In genomic region chr4:138992676-138993075, GRCh38 we compare ENCODE assay signal across 17 cellular contexts. TPM values are rescaled to one million over a fixed set of nuclear protein-coding genes. Genes with fewer than 3 reads are reported as not detected.
DNase-seq lines count a peak whose midpoint lies in the region; ATAC-seq, FAIRE-seq and TF ChIP-seq lines count a peak whose summit lies in the region.
"Had no signal": no experiment of that assay in that cellular context is flagged by ENCODE, and none has a peak within 500 bp of the region (broad histone marks: within the 10 kb centered on the region; RNA-seq: fewer than 3 reads in every experiment).

No MANE protein-coding gene starts in this region.

- H3K4me2 ChIP-seq in GM12878 (ENCODE audit: control insufficient read depth, insufficient read depth) = no peak overlapping the region
- H3K4me2 ChIP-seq: BLaER1, GM23338 had no signal

- H3K9me3 ChIP-seq in GM12878 (replicated peaks; ENCODE audit: control insufficient read depth, insufficient read depth, low read length) = no peaks in the 10 kb centered on the region
- H3K9me3 ChIP-seq in sigmoid colon = no peaks in the 10 kb centered on the region
- H3K9me3 ChIP-seq: BLaER1, Caco-2 had no signal

- TF ChIP-seq EP300 in GM12878 (IDR thresholded peaks at IDR 0.05; ENCODE audit: borderline replicate concordance in 1 of 2, control insufficient read depth in 1 of 2, low read depth in 2 of 2, low read length in 2 of 2) (no peak), sigmoid colon (IDR thresholded peaks at IDR 0.05) (no peak)

- no peak overlapping the region for H2AFZ ChIP-seq in GM12878 (ENCODE audit: control insufficient read depth, low read depth, low read length)
- H2AFZ ChIP-seq: GM23338 had no signal

- H3K4me1 ChIP-seq in GM12878 (ENCODE audit: control insufficient read depth, insufficient read depth, low read length) (no peaks in the 10 kb centered on the region), sigmoid colon (no peaks in the 10 kb centered on the region)
- H3K4me1 ChIP-seq: BLaER1, Caco-2 had no signal

- no peak overlapping the region for H3K4me3 ChIP-seq in GM12878
- H3K4me3 ChIP-seq in sigmoid colon = no peak overlapping the region
- H3K4me3 ChIP-seq: BLaER1, GM23338 had no signal

- H3K79me2 ChIP-seq in GM12878 (ENCODE audit: control insufficient read depth, insufficient read depth, low read length) = no peaks in the 10 kb centered on the region

- no peaks in the 10 kb centered on the region for H4K20me1 ChIP-seq in GM12878 (ENCODE audit: control insufficient read depth, insufficient read depth)
- H4K20me1 ChIP-seq: BLaER1 had no signal

- no peak overlapping the region for H3K9ac ChIP-seq in GM12878 (ENCODE audit: control insufficient read depth, insufficient read depth, low read length)
- H3K9ac ChIP-seq: BLaER1 had no signal

- H3K27ac ChIP-seq in GM12878 (ENCODE audit: control insufficient read depth, insufficient read depth) (no peak overlapping the region), sigmoid colon (no peak overlapping the region)
- H3K27ac ChIP-seq: 22Rv1, BLaER1 had no signal

- POLR2A ChIA-PET in GM12878 (lab: Charles Lee) = interaction anchor here (0.6 kb wide), 1 partner anchor 10 kb away, joined by 4 read pairs; no protein-coding TSS in a partner anchor

- intact Hi-C loops in GM12878 (cut with micrococcal nuclease; ENCODE audit: unreplicated experiment) (no loop called here), sigmoid colon (cut with DNase I) (no loop called here)

- H3K27me3 ChIP-seq in GM12878 (replicated peaks in 1 of 2; ENCODE audit: control insufficient read depth in 2 of 2, insufficient read depth in 2 of 2, low read length in 1 of 2) (no peaks in the 10 kb centered on the region; a peak in 1 of 4 replicates), sigmoid colon (no peaks in the 10 kb centered on the region)
- H3K27me3 ChIP-seq: BLaER1 had no signal

- TF ChIP-seq CTCF in GM12878 (IDR thresholded peaks at IDR 0.05 in 2 of 3, conservative IDR thresholded peaks at IDR 0.05 in 1 of 3; ENCODE audit: control insufficient read depth in 2 of 3, extremely low read depth in 1 of 3, insufficient read depth in 1 of 3, low read depth in 3 of 3, low read length in 3 of 3) (no peak), sigmoid colon (IDR thresholded peaks at IDR 0.05) (no peak)

- ATAC-seq in GM12878 = peak; percentile 46
- no peak for ATAC-seq in HG02763 (IDR thresholded peaks at IDR 0.05; ENCODE audit: unreplicated experiment)
- ATAC-seq: GM23338 had no signal

- TF ChIP-seq POLR2A in GM12878 (IDR thresholded peaks at IDR 0.05; ENCODE audit: low read depth, low read length) = no peak
- no peak for TF ChIP-seq POLR2A in sigmoid colon (IDR thresholded peaks at IDR 0.05)

- no TSS peak for BruUV-seq in GM12878 (replicated peaks; lab: Mats Ljungman, UMichigan)

- SMC1A ChIA-PET in GM12878 (lab: Charles Lee; ENCODE audit: uncharacterized antibody, unreplicated experiment) = interaction anchor here (1.4 kb wide), 1 partner anchor 21 kb away, joined by 4 read pairs; no protein-coding TSS in a partner anchor

- in situ Hi-C loops in KBM-7 (cut with MboI; ENCODE audit: low pct_unique_long_range_greater_than_20kb, low sequenced_read_pairs) = no loop called here
- in situ Hi-C loops in GM12878 (cut with MboI) = no loop called here

- no peaks in the 10 kb centered on the region for H3K36me3 ChIP-seq in GM12878 (ENCODE audit: control insufficient read depth in 2 of 2, insufficient read depth in 2 of 2, low read length in 1 of 2)
- no peaks in the 10 kb centered on the region for H3K36me3 ChIP-seq in sigmoid colon
- H3K36me3 ChIP-seq: BLaER1 had no signal

- RAD21 ChIA-PET in GM12878 (lab: Charles Lee; ENCODE audit: unreplicated experiment) = no interaction called here

- no peak for TF ChIP-seq RAD21 in GM12878 (IDR thresholded peaks at IDR 0.05; ENCODE audit: insufficient read depth, low read depth, low read length)

- WGBS in GM12878 (ENCODE audit: insufficient coverage, insufficient replicate concordance, low lambda C conversion rate, missing lambda C conversion rate) = 47% methylated on average over 2 of the region's 2 CpGs
- 77 to 98% methylated on average over 2 of the region's 2 CpGs for WGBS in sigmoid colon, 2 donors

- DNase-seq in DMS 273 (lab: John Stamatoyannopoulos, UW; ENCODE audit: unreplicated experiment) (peak; percentile 1), DMS 273 treated with DMSO at 0.1 percent for 48 hours (lab: John Stamatoyannopoulos, UW) (no peak), KBM-7 (peak; percentile 10), GM12878 (ENCODE audit: low read depth, low spot score) (no peak), sigmoid colon (peak; percentile 43), dermis blood vessel endothelial cell (no peak)
- DNase-seq in activated CD4-positive, alpha-beta T cell treated with anti-CD3 and anti-CD28 coated beads, Interleukin-2, amount 50 U/mL, for 1 hour = no peak
- DNase-seq: Caco-2; CD8-positive, alpha-beta memory T cell; DMS79; H9; IMR-90 had no signal

- CTCF ChIA-PET in GM12878 (lab: Yijun Ruan, JAX) = interaction anchor here (0.8 kb wide), 1 partner anchor 1370 kb away, joined by 3 read pairs; no protein-coding TSS in a partner anchor

- FAIRE-seq in GM12878 (lab: Jason Lieb, UNC) = no peak
- FAIRE-seq: GM12892 had no signal

TF ChIP-seq in GM12878, 131 proteins besides CTCF, POLR2A, EP300 and RAD21:
- no peak for TF ChIP-seq MEF2B (IDR thresholded peaks at IDR 0.05; ENCODE audit: partially characterized antibody, poor library complexity, severe bottlenecking)
- no peak for TF ChIP-seq MTA3 (IDR thresholded peaks at IDR 0.05; ENCODE audit: borderline replicate concordance, low read length)
- no peak for TF ChIP-seq SREBF1 (IDR thresholded peaks at IDR 0.05; ENCODE audit: low read length)
- no peak for TF ChIP-seq JUND (IDR thresholded peaks at IDR 0.05; ENCODE audit: low read depth, low read length)
TF ChIP-seq in GM12878: peak in this region for 0.

RNA-seq across cellular contexts. Expression of gene NOCT, which starts 22.9 kb away (rescaled TPM):
- 19.5 and 23.8 TPM in 2 replicates for total RNA-seq in GM12878 (2013; cell fraction: nucleolus; rRNA removed)
- total RNA-seq in GM12878 (2014; rRNA removed) (17.6 and 23.0 TPM in 2 replicates), GM12878 (2014; rRNA removed; fragmentation: Illumina TruSeq; extraction: Trizol) (11.3 TPM in 2 replicates), GM12878 (2021) (14.0 and 14.9 TPM in 2 replicates), sigmoid colon (1 to 10 TPM; 1.8 to 5.4 (median 2.5) TPM), dermis blood vessel endothelial cell (18.5 and 27.6 TPM in 2 replicates)
- polyA plus RNA-seq in GM12878 (2011; ENCODE audit: low read depth) = 6.2 TPM
- polyA plus RNA-seq in GM12878 (2011; rRNA removed) (5.5 and 8.7 TPM in 2 replicates), GM12878 (2014; fragmentation: Illumina TruSeq; extraction: Trizol) (9.5 and 12.7 TPM in 2 replicates), GM12878 (2014; fragmentation: Nextera tagmentation; extraction: Ambion mirVana) (1 to 10 TPM; 1.4 to 1.6 TPM), GM12878 (2014; rRNA removed) (4.9 and 5.8 TPM in 2 replicates), GM12878 (2016; fragmentation: Nextera tagmentation; extraction: Ambion mirVana) (1 to 10 TPM; 4.0 to 7.6 TPM), sigmoid colon (10 to 100 TPM in 1 of 3 donors, 1 to 10 TPM in 2; 2.4 to 10.9 (median 5.3) TPM)
- 6.1 and 7.9 TPM in 2 replicates for polyA plus RNA-seq in GM12878 (2011; cell fraction: cytosol; rRNA removed)
- polyA plus RNA-seq in GM12878 (2011; cell fraction: nucleus; rRNA removed) = 6.7 and 7.0 TPM in 2 replicates
- polyA plus RNA-seq in GM12878 (2012) = 7.2 and 7.7 TPM in 2 replicates
- polyA minus RNA-seq in GM12878 (2011; rRNA and poly(A)+ RNA removed) = 23.6 and 24.7 TPM in 2 replicates
- polyA minus RNA-seq in GM12878 (2011; cell fraction: cytosol; rRNA and poly(A)+ RNA removed) = 13.4 and 17.8 TPM in 2 replicates
- polyA minus RNA-seq in GM12878 (2011; cell fraction: nucleus; rRNA and poly(A)+ RNA removed) = 7.1 and 12.2 TPM in 2 replicates

Comparison
In these comparisons a context has a peak if more than half of its experiments do, and no peak if none do; other contexts are left out.
1. DNase-seq: peak in DMS 273 (single experiment), KBM-7 (single experiment) and sigmoid colon (single experiment); none in DMS 273 treated with DMSO at 0.1 percent for 48 hours (single experiment), GM12878 (single experiment), activated CD4-positive, alpha-beta T cell treated with anti-CD3 and anti-CD28 coated beads, Interleukin-2, amount 50 U/mL, for 1 hour (single experiment) and dermis blood vessel endothelial cell (single experiment).